ENCODE assay signal across 26 cellular contexts in the genomic region with DNA sequence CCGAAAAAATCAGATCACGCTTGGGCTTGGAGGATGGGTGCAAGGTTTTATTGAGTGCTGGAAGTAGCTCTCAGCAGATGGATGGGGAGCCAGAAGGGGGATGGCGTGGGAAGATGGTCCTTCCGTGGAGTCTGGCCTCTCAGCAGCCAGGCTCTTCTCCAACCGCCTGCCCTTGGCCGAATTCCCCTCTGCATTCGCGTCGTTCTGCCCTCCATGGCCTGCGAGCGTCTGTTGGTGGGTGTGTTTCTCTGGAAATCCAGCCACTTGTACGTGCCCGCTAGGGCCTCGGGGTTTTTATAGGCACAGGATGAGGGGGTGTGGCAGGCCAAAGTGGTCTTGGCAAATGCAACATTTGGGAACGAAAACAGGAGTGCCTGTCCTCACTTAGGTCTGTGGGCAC.
"Had no signal": no experiment of that assay in that cellular context is flagged by ENCODE, and none has a peak within 500 bp of the region (broad histone marks: within the 10 kb centered on the region; RNA-seq: fewer than 3 reads in every experiment).

No MANE protein-coding gene starts in this region.

- ATAC-seq: stimulated activated effector memory CD8-positive, alpha-beta T cell treated with anti-CD3 and anti-CD28 coated beads, Interleukin-12 subunit alpha, Interleukin-12 subunit beta, amount 100 ng/mL, for 72 hours; stimulated activated memory B cell treated with anti-CD40 and anti-IgM and Interleukin-4, amounts not matched to agents 10 μg/mL and 1 μg/mL and 100 μg/mL, for 72 hours; stimulated activated naive B cell treated with anti-CD40 and anti-IgM and Interleukin-4, amounts not matched to agents 10 μg/mL and 1 μg/mL and 100 μg/mL, for 72 hours; stimulated activated naive CD8-positive, alpha-beta T cell treated with anti-CD3 and anti-CD28 coated beads, Interleukin-15, amount 100 ng/mL, for 72 hours; stimulated activated naive CD8-positive, alpha-beta T cell treated with anti-CD3 and anti-CD28 coated beads, Interleukin-15, Interleukin-2, amounts not matched to agents 100 U/mL and 50 U/mL, for 24 hours; upper lobe of right lung had no signal

- H3K27me3 ChIP-seq: stomach, suprapubic skin, testis, thyroid gland, tibial artery, tibial nerve, transverse colon, upper lobe of left lung, upper lobe of right lung, uterus, vagina had no signal

- H3K9me3 ChIP-seq: testis, thoracic aorta, thyroid gland, tibial artery, tibial nerve, transverse colon, upper lobe of left lung, upper lobe of right lung, uterus, vagina had no signal

- H3K4me3 ChIP-seq: stomach, suprapubic skin, testis, thoracic aorta, thyroid gland, tibial artery, tibial nerve, transverse colon, upper lobe of left lung, upper lobe of right lung, uterus, vagina had no signal

- DNase-seq: stimulated activated CD4-positive, alpha-beta T cell treated with anti-CD3 and anti-CD28 coated beads, Interleukin-2, amount 100 ng/mL, for 48 hours; stimulated activated CD4-positive, alpha-beta T cell treated with anti-CD3 and anti-CD28 coated beads, Interleukin-4, amount 100 ng/mL, for 1 hour; stimulated activated CD4-positive, alpha-beta T cell treated with anti-CD3 and anti-CD28 coated beads, Interleukin-4, amount 100 ng/mL, for 24 hours; stimulated activated CD4-positive, alpha-beta T cell treated with anti-CD3 and anti-CD28 coated beads, Interleukin-4, amount 100 ng/mL, for 4 hours; stimulated activated CD8-positive, alpha-beta memory T cell treated with anti-CD3 and anti-CD28 coated beads, Interleukin-4, amount 100 ng/mL, for 48 hours; stimulated activated naive B cell treated with anti-CD40 and anti-IgM and Interleukin-4, amounts not matched to agents 10 μg/mL and 1 μg/mL and 100 μg/mL, for 72 hours; stimulated activated naive CD4-positive, alpha-beta T cell; stimulated activated naive CD4-positive, alpha-beta T cell treated with Interleukin-2 at 50 U/mL for 16 hours; stimulated activated naive CD8-positive, alpha-beta T cell treated with anti-CD3 and anti-CD28 coated beads, Interleukin-15, amount 100 ng/mL, for 72 hours; stimulated activated naive CD8-positive, alpha-beta T cell treated with anti-CD3 and anti-CD28 coated beads, Interleukin-15, Interleukin-2, amounts not matched to agents 100 U/mL and 50 U/mL, for 24 hours; stomach; substantia nigra; testis; thyroid gland; tibial artery; transverse colon; trophoblast cell; upper lobe of left lung; upper lobe of right lung; uterus had no signal

- H3K27ac ChIP-seq: stomach, suprapubic skin, testis, thoracic aorta, thyroid gland, tibial artery, tibial nerve, transverse colon, upper lobe of left lung, upper lobe of right lung, uterus, vagina had no signal

- H3K4me1 ChIP-seq: stomach, suprapubic skin, testis, thyroid gland, tibial artery, tibial nerve, transverse colon, upper lobe of left lung, upper lobe of right lung, uterus, vagina had no signal

- H3K36me3 ChIP-seq: stomach, suprapubic skin, thoracic aorta, thyroid gland, tibial artery, tibial nerve, transverse colon, upper lobe of left lung, upper lobe of right lung, uterus, vagina had no signal
